ENCODE assay signal across 19 cellular contexts in the genomic region with DNA sequence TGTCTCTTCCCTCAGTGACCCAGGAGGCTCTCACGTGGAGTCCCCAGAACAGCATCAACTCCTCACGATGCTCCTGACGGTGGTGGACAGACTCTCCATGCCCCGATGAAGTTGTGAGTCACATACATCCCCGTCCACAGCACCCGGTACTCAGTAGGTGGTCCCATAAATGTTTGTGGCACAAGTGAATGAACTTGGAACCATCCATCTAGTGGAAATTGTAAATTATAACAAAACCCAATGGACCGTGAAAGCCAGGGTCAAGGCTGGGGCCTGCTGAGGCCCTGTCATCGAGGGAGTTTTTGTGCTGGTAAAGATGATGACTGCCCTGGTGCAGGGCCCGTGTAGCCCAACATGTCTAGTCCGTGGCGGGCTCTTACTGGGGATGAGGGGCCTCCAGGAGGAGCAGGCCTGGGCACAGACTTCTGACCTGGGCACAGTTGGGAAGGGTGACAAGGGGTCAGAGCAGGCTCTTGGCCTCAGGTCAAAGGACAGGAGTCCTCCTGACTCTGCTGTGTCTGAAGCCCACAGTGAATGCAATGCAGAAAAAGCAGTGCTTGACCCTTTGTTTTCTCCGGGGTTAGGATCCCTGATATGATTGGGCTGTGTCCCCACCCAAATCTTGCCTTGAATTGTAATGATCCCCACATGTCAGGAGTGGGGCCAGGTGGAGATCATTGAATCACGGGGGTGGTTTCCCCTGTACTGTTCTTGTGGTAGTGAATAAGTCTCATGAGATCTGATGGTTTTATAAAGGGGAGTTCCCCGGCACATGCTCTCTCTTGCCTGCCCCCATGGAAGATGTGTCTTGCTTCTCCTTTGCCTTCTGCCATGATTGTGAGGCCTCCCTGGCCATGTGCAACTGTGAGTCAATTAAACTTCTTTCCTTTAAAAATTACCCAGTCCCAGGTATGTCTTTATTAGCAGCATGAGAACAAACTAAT. TPM values are rescaled to one million over a fixed set of nuclear protein-coding genes. Genes with fewer than 3 reads are reported as not detected.
A peak's percentile ranks its signal among the peaks of the same experiment; 100 is the strongest.
DNase-seq lines count a peak whose midpoint lies in the region; ATAC-seq, FAIRE-seq and TF ChIP-seq lines count a peak whose summit lies in the region.
"Had no signal": no experiment of that assay in that cellular context is flagged by ENCODE, and none has a peak within 500 bp of the region (broad histone marks: within the 10 kb centered on the region; RNA-seq: fewer than 3 reads in every experiment).

No MANE protein-coding gene starts in this region.

- H3K4me2 ChIP-seq in GM12878 (ENCODE audit: control insufficient read depth, insufficient read depth) = no peak overlapping the region

- H3K4me3 Mint-ChIP-seq in activated CD4-positive, alpha-beta T cell treated with anti-CD3 and anti-CD28 coated beads, Interleukin-2, amount 10 ng/mL, durations not matched to agents 24 days and 14 days = no peak overlapping the region
- H3K4me3 Mint-ChIP-seq in Calu3 (ENCODE audit: low read depth, unreplicated experiment) = no peak overlapping the region

- H3K9ac ChIP-seq in GM12878 (ENCODE audit: control insufficient read depth, insufficient read depth, low read length) = no peak overlapping the region
- H3K9ac ChIP-seq: parathyroid adenoma had no signal

- H3K36me3 Mint-ChIP-seq in activated CD4-positive, alpha-beta T cell treated with anti-CD3 and anti-CD28 coated beads, Interleukin-2, amount 10 ng/mL, durations not matched to agents 24 days and 14 days (ENCODE audit: low read depth) = peaks cover 5% of the 10 kb centered on the region
- H3K36me3 Mint-ChIP-seq in Calu3 (ENCODE audit: insufficient read depth, unreplicated experiment) = no peaks in the 10 kb centered on the region

- RAD21 ChIA-PET in GM12878 (lab: Charles Lee; ENCODE audit: unreplicated experiment) = no interaction called here

- TF ChIP-seq POLR2A in GM12878 (IDR thresholded peaks at IDR 0.05; ENCODE audit: low read depth, low read length) (no peak), spleen (IDR thresholded peaks at IDR 0.05) (no peak)

- ATAC-seq in GM12878 (no peak), GM19397 (IDR thresholded peaks at IDR 0.05; ENCODE audit: unreplicated experiment) (no peak), Right ventricle myocardium inferior (no peak)
- ATAC-seq: naive thymus-derived CD8-positive, alpha-beta T cell had no signal

- H3K27me3 ChIP-seq in GM12878 (replicated peaks in 1 of 2; ENCODE audit: control insufficient read depth in 2 of 2, insufficient read depth in 2 of 2, low read length in 1 of 2) (no peaks in the 10 kb centered on the region), spleen (replicated peaks in 1 of 7) (no peaks in the 10 kb centered on the region)
- H3K27me3 ChIP-seq: upper lobe of left lung had no signal

- WGBS in GM12878 (ENCODE audit: insufficient coverage, insufficient replicate concordance, low lambda C conversion rate, missing lambda C conversion rate) = 49% methylated on average over 14 of the region's 14 CpGs
- WGBS in spleen, 5 donors = 79 to 86% (median 83%) methylated on average over 14 of the region's 14 CpGs

- no peaks in the 10 kb centered on the region for H3K36me3 ChIP-seq in GM12878 (ENCODE audit: control insufficient read depth in 2 of 2, insufficient read depth in 2 of 2, low read length in 1 of 2)
- H3K36me3 ChIP-seq in spleen = no peaks in the 10 kb centered on the region
- H3K36me3 ChIP-seq: upper lobe of left lung had no signal

- DNase-seq in activated CD4-positive, alpha-beta T cell treated with anti-CD3 and anti-CD28 coated beads for 48 hours = peak; percentile 32
- DNase-seq in activated CD4-positive, alpha-beta T cell treated with anti-CD3 and anti-CD28 coated beads, Interleukin-2, amount 10 ng/mL, durations not matched to agents 24 days and 14 days = no peak
- DNase-seq in Calu3 = no peak
- no peak for DNase-seq in GM12878 (ENCODE audit: low read depth, low spot score)
- DNase-seq in spleen = peak; percentile 23
- DNase-seq in RKO (ENCODE audit: low spot score) = no peak
- no peak for DNase-seq in Right ventricle myocardium inferior (ENCODE audit: missing footprints)
- DNase-seq: activated CD4-positive, alpha-beta T cell treated with anti-CD3 and anti-CD28 coated beads, Interleukin-2, amount 50 U/mL, for 1 hour; DMS 273 treated with DMSO at 0.1 percent for 48 hours; effector memory CD4-positive, alpha-beta T cell; Kasumi-1; naive thymus-derived CD8-positive, alpha-beta T cell; NCI-H1417; NCI-H2107; NK-92 treated with Interleukin-12 subunit alpha and Interleukin-12 subunit beta, amount 100 ng/mL, for 24 hours; upper lobe of left lung had no signal

- peaks cover 17% of the 10 kb centered on the region for H3K9me3 Mint-ChIP-seq in activated CD4-positive, alpha-beta T cell treated with anti-CD3 and anti-CD28 coated beads, Interleukin-2, amount 10 ng/mL, durations not matched to agents 24 days and 14 days
- no peaks in the 10 kb centered on the region for H3K9me3 Mint-ChIP-seq in Calu3 (ENCODE audit: low read depth, unreplicated experiment)

- no peak for TF ChIP-seq EP300 in GM12878 (IDR thresholded peaks at IDR 0.05; ENCODE audit: borderline replicate concordance in 1 of 2, control insufficient read depth in 1 of 2, low read depth in 2 of 2, low read length in 2 of 2)

- no peak overlapping the region for H3K27ac Mint-ChIP-seq in activated CD4-positive, alpha-beta T cell treated with anti-CD3 and anti-CD28 coated beads, Interleukin-2, amount 10 ng/mL, durations not matched to agents 24 days and 14 days
- peak overlapping the region; percentile 8 for H3K27ac Mint-ChIP-seq in Calu3 (ENCODE audit: unreplicated experiment)

- H3K4me1 ChIP-seq in GM12878 (ENCODE audit: control insufficient read depth, insufficient read depth, low read length) = peaks cover 14% of the 10 kb centered on the region
- peaks cover 0 to 17% (median 7%) of the 10 kb centered on the region in 6 donors for H3K4me1 ChIP-seq in spleen
- H3K4me1 ChIP-seq: parathyroid adenoma had no signal

- H3K27me3 Mint-ChIP-seq in activated CD4-positive, alpha-beta T cell treated with anti-CD3 and anti-CD28 coated beads, Interleukin-2, amount 10 ng/mL, durations not matched to agents 24 days and 14 days = no peaks in the 10 kb centered on the region
- no peaks in the 10 kb centered on the region for H3K27me3 Mint-ChIP-seq in Calu3 (ENCODE audit: unreplicated experiment)
- H3K27me3 Mint-ChIP-seq: naive thymus-derived CD8-positive, alpha-beta T cell had no signal

- peaks cover 11% of the 10 kb centered on the region for H3K4me1 Mint-ChIP-seq in activated CD4-positive, alpha-beta T cell treated with anti-CD3 and anti-CD28 coated beads, Interleukin-2, amount 10 ng/mL, durations not matched to agents 24 days and 14 days
- H3K4me1 Mint-ChIP-seq in Calu3 (ENCODE audit: low read depth, unreplicated experiment) = peaks cover 41% of the 10 kb centered on the region

- H3K4me3 ChIP-seq in GM12878 (no peak overlapping the region), spleen (no peak overlapping the region)
- H3K4me3 ChIP-seq: upper lobe of left lung had no signal

- in situ Hi-C loops in GM12878 (cut with MboI) = no loop called here

- H3K79me2 ChIP-seq in GM12878 (ENCODE audit: control insufficient read depth, insufficient read depth, low read length) = no peaks in the 10 kb centered on the region
- H3K79me2 ChIP-seq: parathyroid adenoma had no signal

- H3K27ac ChIP-seq in GM12878 (ENCODE audit: control insufficient read depth, insufficient read depth) (no peak overlapping the region), spleen (no peak overlapping the region)
- H3K27ac ChIP-seq: parathyroid adenoma, upper lobe of left lung had no signal

- no peak overlapping the region for H2AFZ ChIP-seq in GM12878 (ENCODE audit: control insufficient read depth, low read depth, low read length)
- H2AFZ ChIP-seq: parathyroid adenoma had no signal

- no peaks in the 10 kb centered on the region for H4K20me1 ChIP-seq in GM12878 (ENCODE audit: control insufficient read depth, insufficient read depth)

- CTCF ChIA-PET in Calu3 (lab: Charles Lee) (no interaction called here), GM12878 (lab: Yijun Ruan, JAX) (no interaction called here)

- POLR2A ChIA-PET in GM12878 (lab: Charles Lee) = no interaction called here

- BruUV-seq in Calu3 (replicated peaks; lab: Mats Ljungman, UMichigan) (no TSS peak), GM12878 (replicated peaks; lab: Mats Ljungman, UMichigan) (no TSS peak)

- intact Hi-C loops in activated CD4-positive, alpha-beta T cell treated with anti-CD3 and anti-CD28 coated beads, Interleukin-2, amount 10 ng/mL, durations not matched to agents 24 days and 14 days (cut with micrococcal nuclease) = no loop called here
- intact Hi-C loops in Calu3 (cut with micrococcal nuclease; ENCODE audit: unreplicated experiment) (loop anchor here (10.0 kb wide), 1 partner anchor 79 kb away; no protein-coding TSS in a partner anchor), GM12878 (cut with micrococcal nuclease; ENCODE audit: unreplicated experiment) (no loop called here), spleen (cut with DNase I; ENCODE audit: low total_unique reads) (no loop called here), Right ventricle myocardium inferior (cut with DNase I) (no loop called here)

- SMC1A ChIA-PET in GM12878 (lab: Charles Lee; ENCODE audit: uncharacterized antibody, unreplicated experiment) = no interaction called here

- no peak for FAIRE-seq in GM12878 (lab: Jason Lieb, UNC)
- FAIRE-seq: A204.1 had no signal

- no peak for TF ChIP-seq CTCF in Calu3 (IDR thresholded peaks at IDR 0.05; ENCODE audit: unreplicated experiment)
- no peak for TF ChIP-seq CTCF in GM12878 (IDR thresholded peaks at IDR 0.05 in 2 of 3, conservative IDR thresholded peaks at IDR 0.05 in 1 of 3; ENCODE audit: control insufficient read depth in 2 of 3, extremely low read depth in 1 of 3, insufficient read depth in 1 of 3, low read depth in 3 of 3, low read length in 3 of 3)
- no peak for TF ChIP-seq CTCF in spleen (IDR thresholded peaks at IDR 0.05 in 8 of 11, conservative IDR thresholded peaks at IDR 0.05 in 3 of 11)

- H3K9me3 ChIP-seq in GM12878 (replicated peaks; ENCODE audit: control insufficient read depth, insufficient read depth, low read length) = peaks cover 29% of the 10 kb centered on the region; the same call in 2 of the 3 replicates
- H3K9me3 ChIP-seq in spleen = peaks cover 0 to 17% (median 11%) of the 10 kb centered on the region in 8 donors
- H3K9me3 ChIP-seq: upper lobe of left lung had no signal

- TF ChIP-seq RAD21 in GM12878 (IDR thresholded peaks at IDR 0.05; ENCODE audit: insufficient read depth, low read depth, low read length) = no peak

RNA-seq across cellular contexts. Expression of a gene that starts 20.0 kb away (rescaled TPM):
- total RNA-seq in activated CD4-positive, alpha-beta T cell treated with anti-CD3 and anti-CD28 coated beads, Interleukin-2, amount 10 ng/mL, durations not matched to agents 24 days and 14 days = 0.21 and 0.43 TPM in 2 replicates
- 0.33 TPM in 1 of 2 replicates, not detected in the other for total RNA-seq in Calu3 (2022)
- total RNA-seq in GM12878 (2013; cell fraction: nucleolus; rRNA removed) = 43.8 and 47.7 TPM in 2 replicates
- total RNA-seq in GM12878 (2014; rRNA removed) = 3.8 and 5.3 TPM in 2 replicates
- total RNA-seq in GM12878 (2014; rRNA removed; fragmentation: Illumina TruSeq; extraction: Trizol) = 1.8 and 2.1 TPM in 2 replicates
- total RNA-seq in GM12878 (2021) = 2.8 and 3.5 TPM in 2 replicates
- 2.6 TPM for polyA plus RNA-seq in GM12878 (2011; ENCODE audit: low read depth)
- polyA plus RNA-seq in GM12878 (2011; rRNA removed) = 3.1 and 5.0 TPM in 2 replicates
- polyA plus RNA-seq in GM12878 (2011; cell fraction: cytosol; rRNA removed) = 6.9 and 8.4 TPM in 2 replicates
- 11.2 and 17.9 TPM in 2 replicates for polyA plus RNA-seq in GM12878 (2011; cell fraction: nucleus; rRNA removed)
- 4.0 and 5.9 TPM in 2 replicates for polyA plus RNA-seq in GM12878 (2012)
- 0.95 and 1.4 TPM in 2 replicates for polyA plus RNA-seq in GM12878 (2014; fragmentation: Illumina TruSeq; extraction: Trizol)
- polyA plus RNA-seq in GM12878 (2014; fragmentation: Nextera tagmentation; extraction: Ambion mirVana) = under 1 TPM in 1 of 2 experiments, not detected in 1; 0.15 TPM
- polyA plus RNA-seq in GM12878 (2014; rRNA removed) = 4.0 and 4.3 TPM in 2 replicates
- under 1 TPM; 0.21 to 0.63 TPM for polyA plus RNA-seq in GM12878 (2016; fragmentation: Nextera tagmentation; extraction: Ambion mirVana)
- 7.4 and 15.5 TPM in 2 replicates for polyA minus RNA-seq in GM12878 (2011; rRNA and poly(A)+ RNA removed)
- polyA minus RNA-seq in GM12878 (2011; cell fraction: cytosol; rRNA and poly(A)+ RNA removed) = 2.7 and 4.4 TPM in 2 replicates
- 7.4 and 7.9 TPM in 2 replicates for polyA minus RNA-seq in GM12878 (2011; cell fraction: nucleus; rRNA and poly(A)+ RNA removed)
- 1 to 10 TPM in 4 of 7 donors, under 1 TPM in 3; 0.44 to 2.0 (median 1.1) TPM for total RNA-seq in spleen
- polyA plus RNA-seq in spleen = under 1 TPM; 0.02 to 0.29 (median 0.05) TPM
- 0.11 TPM for total RNA-seq in Right ventricle myocardium inferior

Comparison
In these comparisons a context has a peak if more than half of its experiments do, and no peak if none do; other contexts are left out.
1. DNase-seq: peak in activated CD4-positive, alpha-beta T cell treated with anti-CD3 and anti-CD28 coated beads for 48 hours (single experiment) and spleen (single experiment); none in activated CD4-positive, alpha-beta T cell treated with anti-CD3 and anti-CD28 coated beads, Interleukin-2, amount 10 ng/mL, durations not matched to agents 24 days and 14 days (single experiment), Calu3 (single experiment), GM12878 (single experiment), RKO (single experiment) and Right ventricle myocardium inferior (single experiment).